8 cellular contexts compared by ENCODE assay signal in genomic region chr12:7130537-7130790, GRCh38. TPM values are rescaled to one million over a fixed set of nuclear protein-coding genes. Genes with fewer than 3 reads are reported as not detected.
DNase-seq lines count a peak whose midpoint lies in the region; TF ChIP-seq lines count a peak whose summit lies in the region.

No MANE protein-coding gene starts in this region.

- H3K27me3 Mint-ChIP-seq in endothelial cell (ENCODE audit: unreplicated experiment): peaks cover 15% of the 10 kb centered on the region

- peak overlapping the region; percentile 90 for H3K27ac Mint-ChIP-seq in endothelial cell (ENCODE audit: unreplicated experiment)

- no peak for TF ChIP-seq CTCF in GM12864 (IDR thresholded peaks at IDR 0.05; ENCODE audit: low read depth, low read length, missing control alignments)
- no peak for TF ChIP-seq CTCF in LNCaP clone FGC (IDR thresholded peaks at IDR 0.05; ENCODE audit: control insufficient read depth, extremely low read depth, insufficient read depth)
- TF ChIP-seq CTCF in endothelial cell (IDR thresholded peaks at IDR 0.05; ENCODE audit: unreplicated experiment): no peak
- TF ChIP-seq CTCF in osteoblast (IDR thresholded peaks at IDR 0.05; ENCODE audit: extremely low read depth, low read depth, low read length): no peak

- H3K4me3 Mint-ChIP-seq in endothelial cell (ENCODE audit: unreplicated experiment): peak overlapping the region; percentile 97

- DNase-seq in GM12864 (ENCODE audit: low read depth): no peak
- DNase-seq in LNCaP clone FGC (ENCODE audit: low read depth): no peak
- no peak for DNase-seq in endothelial cell (ENCODE audit: low spot score)
- DNase-seq in osteoblast (ENCODE audit: insufficient read length, low spot score, missing footprints): no peak
- no peak for DNase-seq in cerebellar cortex (ENCODE audit: low spot score)
- DNase-seq in activated CD8-positive, alpha-beta memory T cell treated with anti-CD3 and anti-CD28 coated beads, Interleukin-2, amount 50 U/mL, for 48 hours: no peak
- no peak for DNase-seq in activated CD4-positive, alpha-beta T cell treated with anti-CD3 and anti-CD28 coated beads for 4 hours
- no peak for DNase-seq in SW480 (ENCODE audit: low spot score)

- no peak overlapping the region for H3K27ac ChIP-seq in osteoblast (ENCODE audit: low read depth, low read length)

- H3K4me1 Mint-ChIP-seq in endothelial cell (ENCODE audit: unreplicated experiment): peaks cover 38% of the 10 kb centered on the region

- no peaks in the 10 kb centered on the region for H4K20me1 ChIP-seq in osteoblast (ENCODE audit: insufficient read depth, low read length)

- peaks cover 17% of the 10 kb centered on the region for H3K4me1 ChIP-seq in osteoblast (ENCODE audit: insufficient read depth, low read length)

- peak overlapping the region; percentile 67 for H3K4me3 ChIP-seq in GM12864 (ENCODE audit: low read depth, low read length)
- peak overlapping the region; percentile 90 for H3K4me3 ChIP-seq in LNCaP clone FGC (ENCODE audit: low read depth, low read length)
- H3K4me3 ChIP-seq in osteoblast (ENCODE audit: insufficient read depth, low read length): peak overlapping the region; percentile 77

- H2AFZ ChIP-seq in osteoblast (ENCODE audit: low read length): peak overlapping the region; percentile 80

- no peaks in the 10 kb centered on the region for H3K79me2 ChIP-seq in osteoblast (ENCODE audit: insufficient read depth, low read length)

- H3K4me2 ChIP-seq in osteoblast (ENCODE audit: insufficient read depth, low read length): peak overlapping the region; percentile 87

- no peaks in the 10 kb centered on the region for H3K9me3 ChIP-seq in osteoblast (ENCODE audit: low read depth, low read length)

- peaks cover 27% of the 10 kb centered on the region for H3K36me3 Mint-ChIP-seq in endothelial cell (ENCODE audit: low read depth, unreplicated experiment)

- H3K9me3 Mint-ChIP-seq in endothelial cell (ENCODE audit: unreplicated experiment): no peaks in the 10 kb centered on the region

- peaks cover 6% of the 10 kb centered on the region for H3K36me3 ChIP-seq in osteoblast (ENCODE audit: insufficient read depth, low read length)

- peaks cover 8% of the 10 kb centered on the region for H3K27me3 ChIP-seq in osteoblast (ENCODE audit: insufficient read depth, low read length)

RNA-seq across cellular contexts. Expression of gene CLSTN3, which starts 0.3 kb away (rescaled TPM):
- total RNA-seq in endothelial cell (ENCODE audit: unreplicated experiment) (134 TPM), osteoblast (6.2 and 7.6 TPM in 2 replicates)

RNA-seq across cellular contexts. Expression of gene RBP5, which starts 1.8 kb away (rescaled TPM):
- 1.0 TPM for total RNA-seq in endothelial cell (ENCODE audit: unreplicated experiment)
- not detected in 2 replicates for total RNA-seq in osteoblast

RNA-seq across cellular contexts. Expression of gene C1RL, which starts 21.4 kb away (rescaled TPM):
- 62.3 TPM for total RNA-seq in endothelial cell (ENCODE audit: unreplicated experiment)
- 63.7 and 67.5 TPM in 2 replicates for total RNA-seq in osteoblast

RNA-seq across cellular contexts. Expression of gene C1R, which starts 38.2 kb away (rescaled TPM):
- 1.4 TPM for total RNA-seq in endothelial cell (ENCODE audit: unreplicated experiment)
- total RNA-seq in osteoblast: 313 and 330 TPM in 2 replicates

RNA-seq across cellular contexts. Expression of gene PEX5, which starts 59.0 kb away (rescaled TPM):
- total RNA-seq in endothelial cell (ENCODE audit: unreplicated experiment) (22.2 TPM), osteoblast (35.7 and 48.5 TPM in 2 replicates)

Comparison
In these comparisons a context has a peak if more than half of its experiments do, and no peak if none do; other contexts are left out.
1. RNA of gene CLSTN3, which starts 0.3 kb away (total RNA-seq): 134 TPM in endothelial cell (single experiment); 6.2 to 7.6 TPM in osteoblast; every median in the first group is over 10 times any median in the second.
2. Peak in every context shown above with its lines, with median percentiles within 50 percentile points of each other: H3K4me3 ChIP-seq.